Comparison of ENCODE assay signal across 15 cellular contexts in genomic region chr7:117870405-117870905, GRCh38. TPM values are rescaled to one million over a fixed set of nuclear protein-coding genes. Genes with fewer than 3 reads are reported as not detected.
DNase-seq lines count a peak whose midpoint lies in the region; ATAC-seq and TF ChIP-seq lines count a peak whose summit lies in the region.
"Had no signal": no experiment of that assay in that cellular context is flagged by ENCODE, and none has a peak within 500 bp of the region (broad histone marks: within the 10 kb centered on the region; RNA-seq: fewer than 3 reads in every experiment).

No MANE protein-coding gene starts in this region.

- peak overlapping the region; percentile 31; the same call in 1 of the 2 replicates for H3K4me2 ChIP-seq in IMR-90 (ENCODE audit: low read depth, low read length)

- no peak overlapping the region for H3K4ac ChIP-seq in IMR-90 (ENCODE audit: low read depth, low read length)

- no peak overlapping the region for H2AFZ ChIP-seq in IMR-90 (replicated peaks; ENCODE audit: low read length, poor library complexity)

- no peaks in the 10 kb centered on the region for H3K9me1 ChIP-seq in IMR-90 (ENCODE audit: insufficient read depth, low read length)

- ATAC-seq in IMR-90 (ENCODE audit: low read depth) (no peak), HG02884 (IDR thresholded peaks at IDR 0.05; ENCODE audit: unreplicated experiment) (no peak)

- no peak overlapping the region for H3K9ac ChIP-seq in IMR-90 (ENCODE audit: low read depth, low read length)

- no peak overlapping the region for H3K18ac ChIP-seq in IMR-90 (ENCODE audit: low read depth, low read length)

- H3K27me3 ChIP-seq in IMR-90 (ENCODE audit: control insufficient read depth, insufficient read depth, low read length) = peaks cover 1% of the 10 kb centered on the region; the same call in 1 of the 2 replicates
- no peaks in the 10 kb centered on the region for H3K27me3 ChIP-seq in uterus
- no peaks in the 10 kb centered on the region for H3K27me3 ChIP-seq in H7 (ENCODE audit: control insufficient read depth, insufficient read depth, low read length)

- H3K27me3 Mint-ChIP-seq in dendritic cell treated with granulocyte-macrophage colony-stimulating factor and Interleukin-4, amounts not matched to agents 40 ng/mL and 50 ng/mL, for 4 days = peaks cover 65% of the 10 kb centered on the region
- no peaks in the 10 kb centered on the region for H3K27me3 Mint-ChIP-seq in nephron progenitor cell (ENCODE audit: low read depth, poor library complexity)

- H3K27ac ChIP-seq in IMR-90 (ENCODE audit: insufficient read depth, low read length) = no peak overlapping the region
- H3K27ac ChIP-seq in uterus = peak overlapping the region; percentile 87 to 92

- H3K4me3 Mint-ChIP-seq in dendritic cell treated with granulocyte-macrophage colony-stimulating factor and Interleukin-4, amounts not matched to agents 40 ng/mL and 50 ng/mL, for 4 days = peak overlapping the region; percentile 9
- H3K4me3 Mint-ChIP-seq in nephron progenitor cell = peak overlapping the region; percentile 91
- H3K4me3 Mint-ChIP-seq: B cell; CD4-positive, alpha-beta T cell; IgD-negative memory B cell had no signal

- no peak overlapping the region for H2BK15ac ChIP-seq in IMR-90 (ENCODE audit: low read depth, low read length)

- TF ChIP-seq RAD21 in IMR-90 (IDR thresholded peaks at IDR 0.05; ENCODE audit: low read length) = no peak

- no peak overlapping the region for H2BK5ac ChIP-seq in IMR-90 (ENCODE audit: low read depth, low read length, poor library complexity, severe bottlenecking)

- peaks cover 64% of the 10 kb centered on the region for H3K4me1 Mint-ChIP-seq in dendritic cell treated with granulocyte-macrophage colony-stimulating factor and Interleukin-4, amounts not matched to agents 40 ng/mL and 50 ng/mL, for 4 days (ENCODE audit: low read depth)
- H3K4me1 Mint-ChIP-seq in nephron progenitor cell = peaks cover 84% of the 10 kb centered on the region

- in situ Hi-C loops in IMR-90 (cut with MboI; ENCODE audit: low sequenced_read_pairs) = no loop called here

- CTCF ChIA-PET in IMR-90 (lab: Yijun Ruan, JAX) = interaction anchor here (1.6 kb wide), 1 partner anchor 21 kb away, joined by 4 read pairs; no protein-coding TSS in a partner anchor

- peaks cover 0 to 29% of the 10 kb centered on the region in 2 experiments; a peak in 2 of 4 replicates for H3K79me1 ChIP-seq in IMR-90 (ENCODE audit: low read depth in 1 of 2, low read length in 2 of 2)

- no peak overlapping the region for H3K56ac ChIP-seq in IMR-90 (ENCODE audit: extremely low read depth, insufficient read depth, low read length)

- POLR2A ChIA-PET in IMR-90 (lab: Charles Lee; ENCODE audit: unreplicated experiment) = interaction anchor here (1.1 kb wide), 1 partner anchor 10 kb away, joined by 3 read pairs; no protein-coding TSS in a partner anchor

- intact Hi-C loops in IMR-90 (cut with micrococcal nuclease) (loop anchor here (5.0 to 10.0 kb wide), 3 partner anchors 312 to 416 kb away; partner anchors contain the start of gene LSM8), uterus (cut with DNase I; ENCODE audit: low total_unique reads) (no loop called here)
- intact Hi-C loops in dendritic cell treated with granulocyte-macrophage colony-stimulating factor and Interleukin-4, amounts not matched to agents 40 ng/mL and 50 ng/mL, for 4 days (cut with micrococcal nuclease) = loop anchor here (5.0 kb wide), 5 partner anchors 33 to 312 kb away; partner anchors contain the start of gene LSM8

- dilution Hi-C loops in IMR-90 (cut with HindIII; ENCODE audit: low sequenced_read_pairs, unreplicated experiment) = no loop called here

- H4K91ac ChIP-seq in IMR-90 (ENCODE audit: insufficient read depth, low read depth, low read length) = no peak overlapping the region

- H2BK120ac ChIP-seq in IMR-90 (ENCODE audit: low read depth, low read length) = no peak overlapping the region

- WGBS in IMR-90 (ENCODE audit: extremely low coverage in 2 of 2, insufficient read length in 1 of 2), 2 experiments = no CpG with 5 or more reads among the region's 5 CpGs

- no peaks in the 10 kb centered on the region for H4K20me1 ChIP-seq in IMR-90 (ENCODE audit: insufficient read depth, low read length)

- H3K9me3 Mint-ChIP-seq in dendritic cell treated with granulocyte-macrophage colony-stimulating factor and Interleukin-4, amounts not matched to agents 40 ng/mL and 50 ng/mL, for 4 days = no peaks in the 10 kb centered on the region
- H3K9me3 Mint-ChIP-seq in nephron progenitor cell = no peaks in the 10 kb centered on the region
- H3K9me3 Mint-ChIP-seq: CD4-positive, alpha-beta T cell had no signal

- no peak for DNase-seq in IMR-90
- no peak for DNase-seq in nephron progenitor cell
- no peak for DNase-seq in uterus
- DNase-seq in NCI-H69 (lab: John Stamatoyannopoulos, UW) = no peak
- no peak for DNase-seq in H7
- DNase-seq: CD4-positive, alpha-beta T cell; NCI-H1105; NCI-H1694; NCI-H526 treated with DMSO at 0.1 percent for 48 hours; SHP77 had no signal

- no peak overlapping the region for H4K8ac ChIP-seq in IMR-90 (ENCODE audit: low read depth in 2 of 2, low read length in 2 of 2)

- H3K9me3 ChIP-seq in IMR-90 (ENCODE audit: control insufficient read depth, insufficient read depth, low read length) (no peaks in the 10 kb centered on the region), uterus (no peaks in the 10 kb centered on the region)

- H3K23ac ChIP-seq in IMR-90 (ENCODE audit: low read depth, low read length) = no peak overlapping the region

- peaks cover 63% of the 10 kb centered on the region for H3K36me3 Mint-ChIP-seq in dendritic cell treated with granulocyte-macrophage colony-stimulating factor and Interleukin-4, amounts not matched to agents 40 ng/mL and 50 ng/mL, for 4 days (ENCODE audit: low read depth)
- H3K36me3 Mint-ChIP-seq in nephron progenitor cell (ENCODE audit: low read depth) = no peaks in the 10 kb centered on the region
- H3K36me3 Mint-ChIP-seq: IgD-negative memory B cell had no signal

- no peak overlapping the region for H2AK9ac ChIP-seq in IMR-90 (replicated peaks; ENCODE audit: low read depth, low read length, poor library complexity)

- no TSS peak for BruUV-seq in IMR-90 (replicated peaks; lab: Mats Ljungman, UMichigan)

- H3K14ac ChIP-seq in IMR-90 (replicated peaks; ENCODE audit: low read depth, low read length) = no peak overlapping the region

- TF ChIP-seq CTCF in IMR-90 (conservative IDR thresholded peaks at IDR 0.05; ENCODE audit: low read depth, low read length) = no peak
- TF ChIP-seq CTCF in nephron progenitor cell (IDR thresholded peaks at IDR 0.05) = no peak
- no peak for TF ChIP-seq CTCF in uterus (IDR thresholded peaks at IDR 0.05)

- no peak overlapping the region for H4K5ac ChIP-seq in IMR-90 (ENCODE audit: low read depth, low read length)

- H3K36me3 ChIP-seq in IMR-90 (ENCODE audit: control insufficient read depth, insufficient read depth, low read length) (no peaks in the 10 kb centered on the region), uterus (no peaks in the 10 kb centered on the region), H7 (replicated peaks; ENCODE audit: control insufficient read depth, insufficient read depth, low read length) (no peaks in the 10 kb centered on the region)

- no peak overlapping the region for H3K27ac Mint-ChIP-seq in dendritic cell treated with granulocyte-macrophage colony-stimulating factor and Interleukin-4, amounts not matched to agents 40 ng/mL and 50 ng/mL, for 4 days
- H3K27ac Mint-ChIP-seq in nephron progenitor cell = no peak overlapping the region
- H3K27ac Mint-ChIP-seq: B cell; CD4-positive, alpha-beta T cell; IgD-negative memory B cell had no signal

- H2AK5ac ChIP-seq in IMR-90 (ENCODE audit: low read depth, low read length) = no peak overlapping the region

- H2BK20ac ChIP-seq in IMR-90 (ENCODE audit: low read depth, low read length) = no peak overlapping the region

- H3K4me1 ChIP-seq in IMR-90 (ENCODE audit: control insufficient read depth, insufficient read depth, low read length) (no peaks in the 10 kb centered on the region), uterus (peaks cover 0 to 4% of the 10 kb centered on the region in 2 donors)

- TF ChIP-seq POLR2A in IMR-90 (IDR thresholded peaks at IDR 0.05; ENCODE audit: low read depth, low read length) (no peak), uterus (IDR thresholded peaks at IDR 0.05) (no peak)

- H3K4me3 ChIP-seq in IMR-90 (ENCODE audit: insufficient read depth, low read depth, low read length) (no peak overlapping the region), uterus (peak overlapping the region in 1 of 2 donors; percentile 72), H7 (ENCODE audit: insufficient read depth, low read depth, low read length) (no peak overlapping the region)

TF ChIP-seq in IMR-90, 13 proteins besides CTCF, POLR2A, EP300 and RAD21:
- TF ChIP-seq NFE2L2 (IDR thresholded peaks at IDR 0.05; ENCODE audit: low read depth, low read length) (no peak), RCOR1 (IDR thresholded peaks at IDR 0.05; ENCODE audit: insufficient replicate concordance, low read length) (no peak), MXI1 (IDR thresholded peaks at IDR 0.05; ENCODE audit: borderline replicate concordance, low read depth, low read length) (no peak), BHLHE40 (IDR thresholded peaks at IDR 0.05; ENCODE audit: low read depth, low read length) (no peak), FOS (IDR thresholded peaks at IDR 0.05; ENCODE audit: low read depth, low read length) (no peak), SMC3 (IDR thresholded peaks at IDR 0.05; ENCODE audit: low read depth, low read length) (no peak), ELK1 (IDR thresholded peaks at IDR 0.05; ENCODE audit: borderline replicate concordance, low read depth, low read length) (no peak), CEBPB (IDR thresholded peaks at IDR 0.05; ENCODE audit: low read depth, low read length) (no peak)

RNA-seq across cellular contexts. Expression of gene CTTNBP2, which starts 2.8 kb away (rescaled TPM):
- 11.3 and 11.4 TPM in 2 replicates for total RNA-seq in IMR-90 (2012; rRNA removed)
- polyA plus RNA-seq in IMR-90 (2012; rRNA removed) = 6.6 and 7.1 TPM in 2 replicates
- polyA plus RNA-seq in IMR-90 (2012; cell fraction: cytosol; rRNA removed) = 1.9 and 3.6 TPM in 2 replicates
- polyA plus RNA-seq in IMR-90 (2012; cell fraction: nucleus; rRNA removed; ENCODE audit: low replicate concordance) = 6.9 and 28.6 TPM in 2 replicates
- total RNA-seq in uterus = 10 to 100 TPM; 16.4 to 87.9 (median 35.0) TPM
- total RNA-seq in H7 (2014; rRNA removed; shearing (Covaris generic)) = 8.7 and 11.4 TPM in 2 replicates
- total RNA-seq: CD4-positive, alpha-beta T cell; OCI-LY7 had no signal
- polyA plus RNA-seq: IgD-negative memory B cell had no signal
